16 cellular contexts compared by ENCODE assay signal in genomic region chr11:36146437-36146836, GRCh38.
"Had no signal": no experiment of that assay in that cellular context is flagged by ENCODE, and none has a peak within 500 bp of the region (broad histone marks: within the 10 kb centered on the region; RNA-seq: fewer than 3 reads in every experiment).

No MANE protein-coding gene starts in this region.

- H3K4me3 ChIP-seq: body of pancreas, esophagus muscularis mucosa, pancreas, stomach, thoracic aorta had no signal

- H3K9me3 Mint-ChIP-seq: activated CD4-positive, alpha-beta T cell treated with anti-CD3 and anti-CD28 coated beads, Interleukin-2, amount 10 ng/mL, durations not matched to agents 7 days and 5 days; activated naive CD4-positive, alpha-beta T cell treated with anti-CD3 and anti-CD28 coated beads for 36 hours; T-helper 1 cell treated with Interleukin-12 subunit alpha and Interleukin-12 subunit beta and Interleukin-4 antibody, amounts not matched to agents 30 μg/mL and 1 μg/mL, for 36 hours had no signal

- H3K4me3 Mint-ChIP-seq: activated CD4-positive, alpha-beta T cell treated with anti-CD3 and anti-CD28 coated beads, Interleukin-2, amount 10 ng/mL, durations not matched to agents 7 days and 5 days; activated naive CD4-positive, alpha-beta T cell treated with anti-CD3 and anti-CD28 coated beads for 36 hours; activated T-helper 17 cell treated with anti-CD3 and anti-CD28 coated beads, Interleukin-2, amount 50 U/mL, for 72 hours; endodermal cell; T-helper 1 cell treated with Interleukin-12 subunit alpha and Interleukin-12 subunit beta and Interleukin-4 antibody, amounts not matched to agents 30 μg/mL and 1 μg/mL, for 36 hours had no signal

- H3K27me3 ChIP-seq: body of pancreas, esophagus muscularis mucosa, pancreas, stomach had no signal

- H3K27me3 Mint-ChIP-seq: activated CD4-positive, alpha-beta T cell treated with anti-CD3 and anti-CD28 coated beads, Interleukin-2, amount 10 ng/mL, durations not matched to agents 7 days and 5 days had no signal

- H3K36me3 ChIP-seq: esophagus muscularis mucosa, pancreas, stomach, thoracic aorta had no signal

- H3K27ac Mint-ChIP-seq: activated CD4-positive, alpha-beta T cell treated with anti-CD3 and anti-CD28 coated beads, Interleukin-2, amount 10 ng/mL, durations not matched to agents 7 days and 5 days; activated naive CD4-positive, alpha-beta T cell treated with anti-CD3 and anti-CD28 coated beads for 36 hours; activated T-helper 17 cell treated with anti-CD3 and anti-CD28 coated beads, Interleukin-2, amount 50 U/mL, for 72 hours; T-helper 1 cell treated with Interleukin-12 subunit alpha and Interleukin-12 subunit beta and Interleukin-4 antibody, amounts not matched to agents 30 μg/mL and 1 μg/mL, for 36 hours had no signal

- H3K4me1 ChIP-seq: pancreas had no signal

- H3K9me3 ChIP-seq: body of pancreas, esophagus muscularis mucosa, pancreas, stomach, thoracic aorta had no signal

- DNase-seq: activated CD4-positive, alpha-beta T cell treated with anti-CD3 and anti-CD28 coated beads, Interleukin-2, amount 10 ng/mL, durations not matched to agents 7 days and 5 days; activated CD4-positive, CD25-positive, alpha-beta regulatory T cell; activated CD8-positive, alpha-beta memory T cell treated with anti-CD3 and anti-CD28 coated beads for 24 hours; activated naive CD4-positive, alpha-beta T cell treated with anti-CD3 and anti-CD28 coated beads for 36 hours; body of pancreas; cerebellar nuclear complex; dermis blood vessel endothelial cell; pancreas; retina; small intestine; stomach had no signal

- H3K27ac ChIP-seq: body of pancreas, esophagus muscularis mucosa, pancreas, stomach, thoracic aorta had no signal
